8 cellular contexts compared by ENCODE assay signal in genomic region chr7:117673839-117674238, GRCh38.
DNase-seq lines count a peak whose midpoint lies in the region; TF ChIP-seq lines count a peak whose summit lies in the region.

No MANE protein-coding gene starts in this region.

- no peak overlapping the region for H3K27ac Mint-ChIP-seq in HFFc6

- H3K4me1 ChIP-seq in suprapubic skin = peaks cover 14% of the 10 kb centered on the region

- no peak overlapping the region for H3K4me3 Mint-ChIP-seq in HFFc6

- H3K9me3 Mint-ChIP-seq in HFFc6 = peaks cover 32% of the 10 kb centered on the region

- DNase-seq in DMS153 (lab: John Stamatoyannopoulos, UW) (peak; percentile 67), HFFc6 (peak; percentile 3), OCI-M1 (lab: John Stamatoyannopoulos, UW) (peak; percentile 59), foreskin fibroblast (peak in 1 of 2 donors; percentile 8), suprapubic skin (ENCODE audit: low spot score in 2 of 2) (no peak), GM19238 (ENCODE audit: insufficient read length, low spot score) (no peak)
- DNase-seq in activated T-cell treated with anti-CD3 and anti-CD28 coated beads, Interleukin-2, amount 50 U/mL, for 1 hour = no peak
- no peak for DNase-seq in NK-92 treated with Interleukin-12 subunit alpha and Interleukin-12 subunit beta, amount 100 ng/mL, for 24 hours (lab: John Stamatoyannopoulos, UW)

- peak overlapping the region; percentile 59 for H3K27ac ChIP-seq in suprapubic skin

- no peaks in the 10 kb centered on the region for H3K4me1 Mint-ChIP-seq in HFFc6 (ENCODE audit: low read depth)

- no peak for TF ChIP-seq POLR2A in suprapubic skin (IDR thresholded peaks at IDR 0.05)

- TF ChIP-seq CTCF in HFFc6 (IDR thresholded peaks at IDR 0.05) = peak; percentile 35; the same call in 1 of the 2 replicates
- TF ChIP-seq CTCF in foreskin fibroblast (IDR thresholded peaks at IDR 0.05; ENCODE audit: low read depth, low read length) = peak; percentile 31
- TF ChIP-seq CTCF in suprapubic skin (IDR thresholded peaks at IDR 0.05) = peak in 1 of 2 donors; percentile 18

- H3K9me3 ChIP-seq in suprapubic skin = no peaks in the 10 kb centered on the region

- TF ChIP-seq EP300 in suprapubic skin (IDR thresholded peaks at IDR 0.05) = no peak

- no peak overlapping the region for H3K4me3 ChIP-seq in foreskin fibroblast (ENCODE audit: low read depth in 1 of 2, low read length in 2 of 2)
- H3K4me3 ChIP-seq in suprapubic skin = no peak overlapping the region

- no peaks in the 10 kb centered on the region for H3K36me3 Mint-ChIP-seq in HFFc6 (ENCODE audit: low read depth)

- H3K36me3 ChIP-seq in suprapubic skin = no peaks in the 10 kb centered on the region

- no peaks in the 10 kb centered on the region for H3K27me3 ChIP-seq in suprapubic skin

- no peaks in the 10 kb centered on the region for H3K27me3 Mint-ChIP-seq in HFFc6 (ENCODE audit: insufficient read depth)

Comparison
In these comparisons a context has a peak if more than half of its experiments do, and no peak if none do; other contexts are left out.
1. DNase-seq: peak in DMS153 (single experiment), HFFc6 (single experiment) and OCI-M1 (single experiment); none in suprapubic skin (0 of 2), GM19238 (single experiment), activated T-cell treated with anti-CD3 and anti-CD28 coated beads, Interleukin-2, amount 50 U/mL, for 1 hour (single experiment) and NK-92 treated with Interleukin-12 subunit alpha and Interleukin-12 subunit beta, amount 100 ng/mL, for 24 hours (single experiment).